8 cellular contexts compared by ENCODE assay signal in genomic region chr1:100896481-100896982, GRCh38. TPM values are rescaled to one million over a fixed set of nuclear protein-coding genes. Genes with fewer than 3 reads are reported as not detected.
DNase-seq lines count a peak whose midpoint lies in the region; ATAC-seq and TF ChIP-seq lines count a peak whose summit lies in the region.

No MANE protein-coding gene starts in this region.

- H3K27me3 Mint-ChIP-seq in activated naive CD8-positive, alpha-beta T cell: no peaks in the 10 kb centered on the region

- no peaks in the 10 kb centered on the region for H3K9me3 Mint-ChIP-seq in activated naive CD8-positive, alpha-beta T cell (ENCODE audit: low read depth)

- H3K36me3 ChIP-seq in HUES48 (ENCODE audit: control insufficient read depth, insufficient read depth, low read length): peaks cover 55% of the 10 kb centered on the region
- no peaks in the 10 kb centered on the region for H3K36me3 ChIP-seq in right atrium auricular region
- H3K36me3 ChIP-seq in gastrocnemius medialis: peaks cover 0 to 36% of the 10 kb centered on the region in 2 donors

- peak overlapping the region; percentile 99 for H3K27ac Mint-ChIP-seq in activated naive CD8-positive, alpha-beta T cell

- H3K4me3 Mint-ChIP-seq in activated naive CD8-positive, alpha-beta T cell: peak overlapping the region; percentile 99

- TF ChIP-seq CTCF in right atrium auricular region (IDR thresholded peaks at IDR 0.05) (no peak), gastrocnemius medialis (IDR thresholded peaks at IDR 0.05 in 4 of 5, conservative IDR thresholded peaks at IDR 0.05 in 1 of 5) (no peak)

- no peak for TF ChIP-seq POLR2A in gastrocnemius medialis (IDR thresholded peaks at IDR 0.05)

- peaks cover 58% of the 10 kb centered on the region for H3K4me1 Mint-ChIP-seq in activated naive CD8-positive, alpha-beta T cell (ENCODE audit: low read depth)

- in situ Hi-C loops in gastrocnemius medialis (cut with MboI; ENCODE audit: low sequenced_read_pairs in 4 of 4): loop anchor here in 3 of 4 donors (10.0 to 25.0 kb wide), 3 partner anchors 434 to 762 kb away; partner anchors contain the start of genes CDC14A (in 1 of the 3), SASS6 (in 1 of the 3) and TRMT13 (in 1 of the 3)

- peak overlapping the region; percentile 98 for H3K27ac ChIP-seq in HUES48 (ENCODE audit: low read depth, low read length)
- peak overlapping the region; percentile 94 to 96 for H3K27ac ChIP-seq in right atrium auricular region
- H3K27ac ChIP-seq in gastrocnemius medialis: peak overlapping the region; percentile 94 to 99 (median 94)

- DNase-seq in EH (ENCODE audit: low read depth): peak; percentile 64
- DNase-seq in SK-N-DZ (ENCODE audit: low spot score): peak; percentile 20
- DNase-seq in right atrium auricular region (ENCODE audit: low spot score): no peak
- DNase-seq in gastrocnemius medialis: no peak
- DNase-seq in NCI-H774 (lab: John Stamatoyannopoulos, UW): no peak

- peak overlapping the region; percentile 79 for H3K9ac ChIP-seq in HUES48 (ENCODE audit: low read depth, low read length)

- no peaks in the 10 kb centered on the region for H3K27me3 ChIP-seq in HUES48 (ENCODE audit: control insufficient read depth, insufficient read depth, low read length)
- H3K27me3 ChIP-seq in right atrium auricular region: no peaks in the 10 kb centered on the region
- H3K27me3 ChIP-seq in gastrocnemius medialis: no peaks in the 10 kb centered on the region

- peaks cover under 1% of the 10 kb centered on the region; the same call in 1 of the 2 replicates for H3K9me3 ChIP-seq in HUES48 (ENCODE audit: control insufficient read depth, insufficient read depth, low read length)
- no peaks in the 10 kb centered on the region for H3K9me3 ChIP-seq in right atrium auricular region
- no peaks in the 10 kb centered on the region for H3K9me3 ChIP-seq in gastrocnemius medialis

- peak; percentile 35 for ATAC-seq in GM21390 (IDR thresholded peaks at IDR 0.05; ENCODE audit: unreplicated experiment)
- peak; percentile 14 to 31 for ATAC-seq in gastrocnemius medialis

- intact Hi-C loops in gastrocnemius medialis (cut with DNase I; ENCODE audit: low total_unique reads): loop anchor here (5.0 kb wide), 2 partner anchors 544 to 859 kb away; partner anchors contain the start of gene CDC14A

- H3K36me3 Mint-ChIP-seq in activated naive CD8-positive, alpha-beta T cell: peaks cover 15% of the 10 kb centered on the region

- peaks cover 13% of the 10 kb centered on the region for H3K4me1 ChIP-seq in HUES48 (ENCODE audit: control insufficient read depth, insufficient read depth, low read length)
- H3K4me1 ChIP-seq in right atrium auricular region: peaks cover 0 to 21% of the 10 kb centered on the region in 2 donors
- H3K4me1 ChIP-seq in gastrocnemius medialis: peaks cover 21 to 29% of the 10 kb centered on the region in 2 donors

- H3K4me3 ChIP-seq in HUES48 (ENCODE audit: low read depth, low read length) (peak overlapping the region; percentile 94), right atrium auricular region (peak overlapping the region; percentile 63 to 66), gastrocnemius medialis (peak overlapping the region; percentile 66 to 99 (median 86))

RNA-seq across cellular contexts. Expression of gene SLC30A7, which starts 0.6 kb away (rescaled TPM):
- polyA plus RNA-seq in SK-N-DZ (2014; cell fraction: cytosol; rRNA removed): 7.1 and 9.4 TPM in 2 replicates
- 5.7 and 8.3 TPM in 2 replicates for polyA plus RNA-seq in SK-N-DZ (2014; cell fraction: nucleus; rRNA removed)
- 1 to 10 TPM; 8.1 to 9.0 TPM for total RNA-seq in right atrium auricular region
- total RNA-seq in gastrocnemius medialis: 1 to 10 TPM; 1.5 to 6.2 (median 3.5) TPM

RNA-seq across cellular contexts. Expression of gene EXTL2, which starts 1.9 kb away (rescaled TPM):
- 35.6 and 38.8 TPM in 2 replicates for polyA plus RNA-seq in SK-N-DZ (2014; cell fraction: cytosol; rRNA removed)
- 43.7 TPM in 2 replicates for polyA plus RNA-seq in SK-N-DZ (2014; cell fraction: nucleus; rRNA removed)
- total RNA-seq in right atrium auricular region: 1 to 10 TPM; 6.3 to 9.5 TPM
- total RNA-seq in gastrocnemius medialis: 1 to 10 TPM; 1.7 to 4.9 (median 3.4) TPM

Comparison
In these comparisons a context has a peak if more than half of its experiments do, and no peak if none do; other contexts are left out.
1. DNase-seq: peak in EH (single experiment) and SK-N-DZ (single experiment); none in right atrium auricular region (single experiment), gastrocnemius medialis (0 of 2) and NCI-H774 (single experiment).
2. Peak in every context shown above with its lines, with median percentiles within 50 percentile points of each other: H3K27ac ChIP-seq and H3K4me3 ChIP-seq.